1 cellular context compared by ENCODE assay signal in the genomic region with DNA sequence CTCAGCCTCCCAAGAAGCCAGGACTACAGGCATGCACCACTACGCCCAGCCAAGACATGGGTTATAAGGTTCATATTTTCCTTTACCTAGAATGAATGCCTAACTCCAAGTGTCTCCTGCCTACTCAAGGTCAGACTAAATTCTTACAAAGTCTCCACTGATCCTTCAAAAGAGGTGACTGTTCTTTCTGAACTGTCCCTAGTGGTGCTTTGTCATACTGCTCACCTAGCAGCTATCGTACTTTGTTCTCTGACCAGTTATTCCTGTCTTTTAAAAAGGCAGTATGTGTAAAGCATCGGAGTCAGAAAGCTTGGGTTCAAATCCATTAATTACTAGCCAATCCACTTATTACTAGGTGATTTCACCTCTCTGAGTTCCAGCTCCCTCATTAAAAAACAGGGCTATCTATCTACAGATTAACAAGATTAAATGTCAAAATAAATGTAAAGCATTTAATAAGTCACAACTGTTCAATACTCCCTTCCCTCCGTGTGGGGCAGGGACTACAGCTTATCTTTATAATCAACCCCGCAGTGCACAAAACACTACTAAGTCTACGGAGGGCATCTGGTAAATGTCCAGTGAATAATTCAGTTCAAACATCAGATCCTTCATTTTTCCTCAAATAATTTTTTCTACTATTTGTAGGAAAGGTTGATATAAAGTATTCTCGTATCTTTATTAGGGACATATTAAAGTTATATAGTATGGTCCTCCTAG.
TF ChIP-seq lines count a peak whose summit lies in the region.

No MANE protein-coding gene starts in this region.

TF ChIP-seq in K562, 482 proteins besides CTCF, POLR2A, EP300 and RAD21:
- TF ChIP-seq, protein P1, sequence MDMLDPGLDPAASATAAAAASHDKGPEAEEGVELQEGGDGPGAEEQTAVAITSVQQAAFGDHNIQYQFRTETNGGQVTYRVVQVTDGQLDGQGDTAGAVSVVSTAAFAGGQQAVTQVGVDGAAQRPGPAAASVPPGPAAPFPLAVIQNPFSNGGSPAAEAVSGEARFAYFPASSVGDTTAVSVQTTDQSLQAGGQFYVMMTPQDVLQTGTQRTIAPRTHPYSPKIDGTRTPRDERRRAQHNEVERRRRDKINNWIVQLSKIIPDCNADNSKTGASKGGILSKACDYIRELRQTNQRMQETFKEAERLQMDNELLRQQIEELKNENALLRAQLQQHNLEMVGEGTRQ (CRISPR knock-in tag; IDR thresholded peaks at IDR 0.05), result no peak
- TF ChIP-seq CBX1 (IDR thresholded peaks at IDR 0.05; ENCODE audit: low read depth), result no peak
- TF ChIP-seq NELFE (IDR thresholded peaks at IDR 0.05; ENCODE audit: insufficient read depth, insufficient read length), result no peak
- TF ChIP-seq GABPB2 (CRISPR knock-in tag; conservative IDR thresholded peaks at IDR 0.05), result no peak
- TF ChIP-seq FOSL1 (tag; conservative IDR thresholded peaks at IDR 0.05), result no peak
- TF ChIP-seq SIN3B (IDR thresholded peaks at IDR 0.05; ENCODE audit: low read depth), result no peak
- no peak for TF ChIP-seq ZNF239 (CRISPR knock-in tag; IDR thresholded peaks at IDR 0.05)
- TF ChIP-seq XRCC5 (IDR thresholded peaks at IDR 0.05; ENCODE audit: low read depth, low read length), result no peak
- no peak for TF ChIP-seq ZKSCAN1 (IDR thresholded peaks at IDR 0.05; ENCODE audit: low read depth, low read length)
- no peak for TF ChIP-seq ZBTB8A (IDR thresholded peaks at IDR 0.05; ENCODE audit: partially characterized antibody)
- no peak for TF ChIP-seq DACH1 (IDR thresholded peaks at IDR 0.05; ENCODE audit: partially characterized antibody)
- TF ChIP-seq POLR2B (IDR thresholded peaks at IDR 0.05; ENCODE audit: low read depth, partially characterized antibody), result no peak
